In the genomic region with DNA sequence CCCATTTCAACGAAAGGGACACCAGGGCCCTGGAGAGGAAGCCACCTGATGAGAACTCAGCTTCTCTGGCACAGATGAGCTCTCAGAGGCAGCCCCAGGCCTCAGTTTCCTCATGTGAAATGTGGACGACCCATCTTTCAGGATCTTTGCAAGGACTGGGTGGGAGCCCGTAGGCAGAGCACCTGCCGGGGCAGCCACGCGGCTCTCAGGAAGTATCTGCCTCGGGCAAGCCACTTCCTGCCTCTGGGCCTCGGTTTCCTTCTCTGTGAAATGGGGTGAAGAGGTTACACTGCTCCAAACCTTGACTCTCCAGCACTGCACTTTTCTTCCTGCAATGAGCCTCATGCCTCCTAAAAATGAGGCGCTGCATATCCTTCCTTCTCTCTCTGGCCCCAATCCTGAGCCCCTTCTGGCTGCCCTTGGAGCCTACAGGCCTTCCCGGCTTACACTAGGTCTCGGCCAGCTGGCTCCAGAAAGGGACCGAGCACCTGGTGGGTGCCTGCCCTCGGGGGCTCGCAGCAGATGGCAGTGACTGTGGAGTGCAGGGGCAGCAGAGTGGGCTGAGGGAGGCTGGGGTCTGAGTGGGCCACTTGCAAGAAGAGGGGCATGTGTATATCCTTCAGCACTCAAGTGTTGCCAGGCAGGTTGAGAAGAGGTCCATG, we compare ENCODE assay signal across 1 cellular context.
A peak's percentile ranks its signal among the peaks of the same experiment; 100 is the strongest.
TF ChIP-seq lines count a peak whose summit lies in the region.

No MANE protein-coding gene starts in this region.

TF ChIP-seq in GM12878, 131 proteins besides CTCF, POLR2A, EP300 and RAD21:
- TF ChIP-seq PAX8 (IDR thresholded peaks at IDR 0.05) (no peak), SMARCA5 (IDR thresholded peaks at IDR 0.05) (0 out of 2 replicates have a peak, but pooled peaks have one; percentile 27), ZNF217 (IDR thresholded peaks at IDR 0.05) (0 out of 2 replicates have a peak, but pooled peaks have one; percentile 23), ZNF384 (IDR thresholded peaks at IDR 0.05; ENCODE audit: borderline replicate concordance, low read depth, low read length) (no peak)
- TF ChIP-seq, protein P1, sequence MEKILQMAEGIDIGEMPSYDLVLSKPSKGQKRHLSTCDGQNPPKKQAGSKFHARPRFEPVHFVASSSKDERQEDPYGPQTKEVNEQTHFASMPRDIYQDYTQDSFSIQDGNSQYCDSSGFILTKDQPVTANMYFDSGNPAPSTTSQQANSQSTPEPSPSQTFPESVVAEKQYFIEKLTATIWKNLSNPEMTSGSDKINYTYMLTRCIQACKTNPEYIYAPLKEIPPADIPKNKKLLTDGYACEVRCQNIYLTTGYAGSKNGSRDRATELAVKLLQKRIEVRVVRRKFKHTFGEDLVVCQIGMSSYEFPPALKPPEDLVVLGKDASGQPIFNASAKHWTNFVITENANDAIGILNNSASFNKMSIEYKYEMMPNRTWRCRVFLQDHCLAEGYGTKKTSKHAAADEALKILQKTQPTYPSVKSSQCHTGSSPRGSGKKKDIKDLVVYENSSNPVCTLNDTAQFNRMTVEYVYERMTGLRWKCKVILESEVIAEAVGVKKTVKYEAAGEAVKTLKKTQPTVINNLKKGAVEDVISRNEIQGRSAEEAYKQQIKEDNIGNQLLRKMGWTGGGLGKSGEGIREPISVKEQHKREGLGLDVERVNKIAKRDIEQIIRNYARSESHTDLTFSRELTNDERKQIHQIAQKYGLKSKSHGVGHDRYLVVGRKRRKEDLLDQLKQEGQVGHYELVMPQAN (conservative IDR thresholded peaks at IDR 0.05): 0 out of 2 replicates have a peak, but pooled peaks have one; percentile 14
